ENCODE assay signal across 8 cellular contexts in the genomic region with DNA sequence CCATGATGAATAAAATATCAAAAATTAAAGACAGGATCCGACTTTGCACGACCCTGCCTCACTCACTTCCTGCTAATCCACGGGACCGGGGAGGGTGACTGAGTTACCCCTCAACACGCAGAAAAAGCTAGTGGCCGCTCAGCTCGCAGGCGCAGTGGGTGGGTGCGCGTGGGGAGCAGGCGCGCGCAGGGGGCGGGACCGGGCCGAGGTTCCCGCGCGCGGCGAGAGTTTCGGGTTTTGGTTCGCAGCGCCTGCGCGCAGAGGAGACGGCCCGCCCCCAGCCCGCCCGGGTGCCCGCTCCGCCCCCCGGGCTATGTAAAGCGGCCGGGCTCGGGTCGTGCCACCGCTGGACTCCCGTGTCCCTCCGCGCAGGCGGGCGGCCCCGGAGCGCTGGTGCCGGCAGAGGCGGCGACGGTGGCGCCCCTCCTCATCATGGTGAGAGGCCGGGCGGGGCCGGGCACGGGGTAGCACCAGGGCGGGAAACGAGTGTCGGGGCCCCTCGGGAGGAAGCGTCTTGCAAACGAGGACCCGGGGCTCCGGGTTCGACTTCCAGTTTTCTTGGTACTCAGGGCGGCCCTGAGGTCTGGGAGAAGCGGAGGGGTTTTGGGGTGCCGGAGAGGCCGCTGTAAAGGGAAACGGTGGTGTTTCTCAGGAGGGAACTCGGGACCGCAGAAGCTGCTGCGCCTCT. TPM values are rescaled to one million over a fixed set of nuclear protein-coding genes. Genes with fewer than 3 reads are reported as not detected.
DNase-seq lines count a peak whose midpoint lies in the region; ATAC-seq and TF ChIP-seq lines count a peak whose summit lies in the region.

A gene (plus strand): TSS at position 343 of the 688 bp plus-strand sequence. CDS start 90 bp downstream, at position 433.

- H3K9ac ChIP-seq in muscle layer of colon (ENCODE audit: low read length): peak within 1 kb of the TSS; percentile 78

- H3K9me3 ChIP-seq in esophagus (ENCODE audit: control insufficient read depth in 2 of 2, insufficient read depth in 1 of 2, low read depth in 1 of 2, low read length in 1 of 2) (no peaks in the 10 kb centered on the region), muscle layer of colon (ENCODE audit: low read length) (no peaks in the 10 kb centered on the region)

- H3K27me3 ChIP-seq in esophagus (ENCODE audit: control insufficient read depth in 1 of 2, insufficient read depth in 2 of 2, low read length in 2 of 2) (no peaks in the 10 kb centered on the region), muscle layer of colon (ENCODE audit: control insufficient read depth in 1 of 2, insufficient read depth in 2 of 2, low read length in 2 of 2) (no peaks in the 10 kb centered on the region)

- H3K27ac ChIP-seq in esophagus (ENCODE audit: low read depth in 2 of 2, low read length in 1 of 2): peak within 1 kb of the TSS; percentile 73 to 94
- H3K27ac ChIP-seq in muscle layer of colon (ENCODE audit: low read depth, low read length): peak within 1 kb of the TSS; percentile 64

- peak; percentile 60 for ATAC-seq in GM21515 (IDR thresholded peaks at IDR 0.05; ENCODE audit: unreplicated experiment)

- H3K36me3 ChIP-seq in esophagus (ENCODE audit: control insufficient read depth in 2 of 2, insufficient read depth in 2 of 2, low read length in 1 of 2): peaks cover 7 to 18% of the 10 kb centered on the region in 2 donors
- peaks cover 19% of the 10 kb centered on the region for H3K36me3 ChIP-seq in muscle layer of colon (ENCODE audit: insufficient read depth, low read length)

- peak within 1 kb of the TSS; percentile 82 for H3K4me3 ChIP-seq in Jurkat, Clone E6-1 (ENCODE audit: low read length)
- H3K4me3 ChIP-seq in esophagus (ENCODE audit: low read depth in 1 of 2, low read length in 2 of 2) (peak within 1 kb of the TSS; percentile 68 to 92), muscle layer of colon (ENCODE audit: low read depth in 1 of 2, low read length in 2 of 2) (peak within 1 kb of the TSS; percentile 63 to 88)

- H3K4me1 ChIP-seq in esophagus (ENCODE audit: control insufficient read depth in 2 of 2, insufficient read depth in 2 of 2, low read length in 1 of 2) (peaks cover 10 to 21% of the 10 kb centered on the region in 2 donors), muscle layer of colon (ENCODE audit: insufficient read depth, low read length) (peaks cover 39% of the 10 kb centered on the region)

- DNase-seq in COLO829 (ENCODE audit: low spot score): peak; percentile 93
- DNase-seq in Jurkat, Clone E6-1 (ENCODE audit: low read depth, low spot score): peak; percentile 72
- DNase-seq in activated T-cell treated with anti-CD3 and anti-CD28 coated beads, Interleukin-2, amount 50 U/mL, for 1 hour: peak; percentile 93
- DNase-seq in stimulated activated CD8-positive, alpha-beta memory T cell treated with anti-CD3 and anti-CD28 coated beads, Interleukin-7, amount 100 ng/mL, for 1 hour (ENCODE audit: low read depth in 2 of 2): peak; percentile 82 to 83

- 0 to 1% methylated on average over 69 to 71 of the region's 71 CpGs for WGBS in esophagus, 2 donors

TF ChIP-seq in PFSK-1, 5 proteins besides CTCF, POLR2A, EP300 and RAD21:
- TF ChIP-seq TAF1 (IDR thresholded peaks at IDR 0.05; ENCODE audit: borderline replicate concordance, insufficient read depth, low read length) (peak; percentile 72; the same call in 1 of the 2 replicates), POLR2AphosphoS5 (IDR thresholded peaks at IDR 0.05; ENCODE audit: low read depth, low read length) (peak; percentile 90), SIN3A (IDR thresholded peaks at IDR 0.05; ENCODE audit: borderline replicate concordance, insufficient read depth, low read length) (peak; percentile 53; the same call in 1 of the 2 replicates), FOXP2 (optimal IDR thresholded peaks at IDR 0.05; ENCODE audit: borderline replicate concordance, extremely low read depth, extremely low read length, insufficient read depth) (no peak)
- TF ChIP-seq, protein P1, sequence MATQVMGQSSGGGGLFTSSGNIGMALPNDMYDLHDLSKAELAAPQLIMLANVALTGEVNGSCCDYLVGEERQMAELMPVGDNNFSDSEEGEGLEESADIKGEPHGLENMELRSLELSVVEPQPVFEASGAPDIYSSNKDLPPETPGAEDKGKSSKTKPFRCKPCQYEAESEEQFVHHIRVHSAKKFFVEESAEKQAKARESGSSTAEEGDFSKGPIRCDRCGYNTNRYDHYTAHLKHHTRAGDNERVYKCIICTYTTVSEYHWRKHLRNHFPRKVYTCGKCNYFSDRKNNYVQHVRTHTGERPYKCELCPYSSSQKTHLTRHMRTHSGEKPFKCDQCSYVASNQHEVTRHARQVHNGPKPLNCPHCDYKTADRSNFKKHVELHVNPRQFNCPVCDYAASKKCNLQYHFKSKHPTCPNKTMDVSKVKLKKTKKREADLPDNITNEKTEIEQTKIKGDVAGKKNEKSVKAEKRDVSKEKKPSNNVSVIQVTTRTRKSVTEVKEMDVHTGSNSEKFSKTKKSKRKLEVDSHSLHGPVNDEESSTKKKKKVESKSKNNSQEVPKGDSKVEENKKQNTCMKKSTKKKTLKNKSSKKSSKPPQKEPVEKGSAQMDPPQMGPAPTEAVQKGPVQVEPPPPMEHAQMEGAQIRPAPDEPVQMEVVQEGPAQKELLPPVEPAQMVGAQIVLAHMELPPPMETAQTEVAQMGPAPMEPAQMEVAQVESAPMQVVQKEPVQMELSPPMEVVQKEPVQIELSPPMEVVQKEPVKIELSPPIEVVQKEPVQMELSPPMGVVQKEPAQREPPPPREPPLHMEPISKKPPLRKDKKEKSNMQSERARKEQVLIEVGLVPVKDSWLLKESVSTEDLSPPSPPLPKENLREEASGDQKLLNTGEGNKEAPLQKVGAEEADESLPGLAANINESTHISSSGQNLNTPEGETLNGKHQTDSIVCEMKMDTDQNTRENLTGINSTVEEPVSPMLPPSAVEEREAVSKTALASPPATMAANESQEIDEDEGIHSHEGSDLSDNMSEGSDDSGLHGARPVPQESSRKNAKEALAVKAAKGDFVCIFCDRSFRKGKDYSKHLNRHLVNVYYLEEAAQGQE (IDR thresholded peaks at IDR 0.05; ENCODE audit: insufficient read depth in 1 of 2, low read depth in 2 of 2, low read length in 2 of 2): 0 out of 4 replicates have a peak, but pooled peaks of 1 of the 2 experiments have one; percentile 19

RNA-seq across cellular contexts. Expression of the gene that starts here (rescaled TPM):
- polyA plus RNA-seq in Jurkat, Clone E6-1 (2012; ENCODE audit: insufficient read depth, insufficient read length): 68.1 TPM
- polyA plus RNA-seq in PFSK-1 (2012; ENCODE audit: insufficient read length, low read depth): 106 TPM
- 10 to 100 TPM; 45.2 to 49.1 TPM for polyA plus RNA-seq in esophagus

Comparison
In these comparisons a context has a peak if more than half of its experiments do, and no peak if none do; other contexts are left out.
1. Peak in every context shown above with its lines: DNase-seq, ATAC-seq, H3K4me3 ChIP-seq and H3K27ac ChIP-seq.